In genomic region chr7:66206909-66207240, GRCh38 we compare ENCODE assay signal across 9 cellular contexts. TPM values are rescaled to one million over a fixed set of nuclear protein-coding genes. Genes with fewer than 3 reads are reported as not detected.
DNase-seq lines count a peak whose midpoint lies in the region; ATAC-seq, FAIRE-seq and TF ChIP-seq lines count a peak whose summit lies in the region.
"Had no signal": no experiment of that assay in that cellular context is flagged by ENCODE, and none has a peak within 500 bp of the region (broad histone marks: within the 10 kb centered on the region; RNA-seq: fewer than 3 reads in every experiment).

No MANE protein-coding gene starts in this region.

- peaks cover 0 to 5% of the 10 kb centered on the region in 2 donors for H3K4me1 ChIP-seq in kidney (ENCODE audit: control insufficient read depth in 1 of 2, insufficient read depth in 1 of 2, low read depth in 1 of 2, low read length in 2 of 2)
- peaks cover 18% of the 10 kb centered on the region for H3K4me1 ChIP-seq in smooth muscle cell (ENCODE audit: low read depth)

- H4K20me1 ChIP-seq in smooth muscle cell (ENCODE audit: low read depth), result peaks cover 61% of the 10 kb centered on the region

- H3K27me3 Mint-ChIP-seq in activated naive CD8-positive, alpha-beta T cell treated with anti-CD3 and anti-CD28 coated beads, Interleukin-2, amount 50 U/mL, for 24 hours, result peaks cover 13% of the 10 kb centered on the region
- no peaks in the 10 kb centered on the region for H3K27me3 Mint-ChIP-seq in Calu3 (ENCODE audit: unreplicated experiment)

- H3K9me3 Mint-ChIP-seq in activated naive CD8-positive, alpha-beta T cell treated with anti-CD3 and anti-CD28 coated beads, Interleukin-2, amount 50 U/mL, for 24 hours, result no peaks in the 10 kb centered on the region
- no peaks in the 10 kb centered on the region for H3K9me3 Mint-ChIP-seq in Calu3 (ENCODE audit: low read depth, unreplicated experiment)

- no peaks in the 10 kb centered on the region for H3K36me3 Mint-ChIP-seq in activated naive CD8-positive, alpha-beta T cell treated with anti-CD3 and anti-CD28 coated beads, Interleukin-2, amount 50 U/mL, for 24 hours (ENCODE audit: low read depth)
- H3K36me3 Mint-ChIP-seq in Calu3 (ENCODE audit: insufficient read depth, unreplicated experiment), result peaks cover 18% of the 10 kb centered on the region

- H3K27ac ChIP-seq in kidney (ENCODE audit: low read depth in 2 of 2, low read length in 2 of 2), result no peak overlapping the region
- H3K27ac ChIP-seq in smooth muscle cell (ENCODE audit: low read depth), result peak overlapping the region; percentile 53

- peak overlapping the region; percentile 87 for H3K4me2 ChIP-seq in smooth muscle cell

- TF ChIP-seq CTCF in kidney (IDR thresholded peaks at IDR 0.05; ENCODE audit: borderline replicate concordance, extremely low read depth, insufficient read depth), result no peak
- no peak for TF ChIP-seq CTCF in smooth muscle cell (IDR thresholded peaks at IDR 0.05; ENCODE audit: borderline replicate concordance, insufficient read depth, poor library complexity, severe bottlenecking)
- TF ChIP-seq CTCF in Calu3 (IDR thresholded peaks at IDR 0.05; ENCODE audit: unreplicated experiment), result no peak

- H3K4me3 Mint-ChIP-seq in activated naive CD8-positive, alpha-beta T cell treated with anti-CD3 and anti-CD28 coated beads, Interleukin-2, amount 50 U/mL, for 24 hours, result peak overlapping the region; percentile 85
- no peak overlapping the region for H3K4me3 Mint-ChIP-seq in Calu3 (ENCODE audit: low read depth, unreplicated experiment)

- DNase-seq in activated naive CD8-positive, alpha-beta T cell treated with anti-CD3 and anti-CD28 coated beads, Interleukin-2, amount 50 U/mL, for 24 hours, result no peak
- no peak for DNase-seq in kidney
- DNase-seq in smooth muscle cell (lab: John Stamatoyannopoulos, UW; ENCODE audit: unreplicated experiment), result no peak
- no peak for DNase-seq in Calu3
- no peak for DNase-seq in germinal center (ENCODE audit: low spot score)
- DNase-seq in effector CD8-positive, alpha-beta T cell (lab: John Stamatoyannopoulos, UW), result no peak
- DNase-seq: SIG-M5 had no signal

- H3K36me3 ChIP-seq in kidney (ENCODE audit: control insufficient read depth in 1 of 2, insufficient read depth in 2 of 2, low read length in 2 of 2) (no peaks in the 10 kb centered on the region), smooth muscle cell (ENCODE audit: low read depth) (no peaks in the 10 kb centered on the region)

- H3K9me3 ChIP-seq in kidney (ENCODE audit: control insufficient read depth in 1 of 2, low read length in 2 of 2), result no peaks in the 10 kb centered on the region
- no peaks in the 10 kb centered on the region for H3K9me3 ChIP-seq in smooth muscle cell (replicated peaks; ENCODE audit: low read depth)

- H3K79me2 ChIP-seq in smooth muscle cell (ENCODE audit: low read depth), result peaks cover 67% of the 10 kb centered on the region

- H3K27me3 ChIP-seq in smooth muscle cell (ENCODE audit: low read depth), result no peaks in the 10 kb centered on the region

- CTCF ChIA-PET in Calu3 (lab: Charles Lee), result no interaction called here

- no peak overlapping the region for H2AFZ ChIP-seq in smooth muscle cell (ENCODE audit: low read depth)

- intact Hi-C loops in kidney (cut with DNase I), result no loop called here
- intact Hi-C loops in Calu3 (cut with micrococcal nuclease; ENCODE audit: unreplicated experiment), result no loop called here

- H3K4me3 ChIP-seq in GM08714 (ENCODE audit: low read length) (peak overlapping the region; percentile 95; the same call in 1 of the 2 replicates), kidney (ENCODE audit: low read length in 2 of 2) (peak overlapping the region; percentile 87 to 89), smooth muscle cell (peak overlapping the region; percentile 96)

- H3K27ac Mint-ChIP-seq in activated naive CD8-positive, alpha-beta T cell treated with anti-CD3 and anti-CD28 coated beads, Interleukin-2, amount 50 U/mL, for 24 hours, result no peak overlapping the region
- H3K27ac Mint-ChIP-seq in Calu3 (ENCODE audit: unreplicated experiment), result no peak overlapping the region

- WGBS in smooth muscle cell (ENCODE audit: low lambda C conversion rate), result 44% methylated on average over 5 of the region's 5 CpGs

- ATAC-seq in activated naive CD8-positive, alpha-beta T cell treated with anti-CD3 and anti-CD28 coated beads, Interleukin-2, amount 50 U/mL, for 24 hours, result no peak
- no peak for ATAC-seq in HG02884 (IDR thresholded peaks at IDR 0.05; ENCODE audit: unreplicated experiment)

- H3K9ac ChIP-seq in kidney (ENCODE audit: low read length in 2 of 2) (peak overlapping the region in 1 of 2 donors; percentile 88), smooth muscle cell (ENCODE audit: low read depth) (peak overlapping the region; percentile 87)

- BruUV-seq in Calu3 (replicated peaks; lab: Mats Ljungman, UMichigan), result no TSS peak

- H3K4me1 Mint-ChIP-seq in activated naive CD8-positive, alpha-beta T cell treated with anti-CD3 and anti-CD28 coated beads, Interleukin-2, amount 50 U/mL, for 24 hours, result peaks cover 35% of the 10 kb centered on the region
- no peaks in the 10 kb centered on the region for H3K4me1 Mint-ChIP-seq in Calu3 (ENCODE audit: low read depth, unreplicated experiment)

- H3F3A ChIP-seq in smooth muscle cell (ENCODE audit: low read depth), result no peaks in the 10 kb centered on the region

- FAIRE-seq in kidney (lab: Jason Lieb, UNC), result no peak

RNA-seq across cellular contexts. Expression of gene TPST1, which starts 1.7 kb away (rescaled TPM):
- 35.7 TPM for total RNA-seq in kidney
- polyA plus RNA-seq in kidney (ENCODE audit: insufficient read depth, low read depth, low replicate concordance), result 23.6 TPM
- total RNA-seq in smooth muscle cell, result 133 and 155 TPM in 2 replicates
- 122 and 139 TPM in 2 replicates for polyA plus RNA-seq in smooth muscle cell
- total RNA-seq in Calu3 (2022), result 7.9 and 11.4 TPM in 2 replicates
